Comparison of ENCODE assay signal across 23 cellular contexts in genomic region chr1:33610391-33610790, GRCh38.
"Had no signal": no experiment of that assay in that cellular context is flagged by ENCODE, and none has a peak within 500 bp of the region (broad histone marks: within the 10 kb centered on the region; RNA-seq: fewer than 3 reads in every experiment).

No MANE protein-coding gene starts in this region.

- H3K9me3 ChIP-seq: MG63, SK-N-SH had no signal

- FAIRE-seq: HTR-8/SVneo, RCC 7860 had no signal

- ATAC-seq: T-cell had no signal

- H3K27ac ChIP-seq: HL-60 had no signal

- H3K27me3 ChIP-seq: MG63 had no signal

- DNase-seq: KBM-7, MG63, NCI-H1092, NCI-H1105 treated with DMSO at 0.1 percent for 48 hours, NCI-H1417 treated with DMSO at 0.1 percent for 48 hours, NCI-H146, NCI-H1694 treated with DMSO at 0.1 percent for 48 hours, NCI-H1930, NCI-H2081, NCI-H2107, NCI-H226, NCI-H446, NCI-H510A, NCI-H526 treated with DMSO at 0.1 percent for 48 hours, NCI-H748 treated with DMSO at 0.1 percent for 48 hours, RPMI8226, SHP77, SK-N-SH, SW 1271, T-cell had no signal

- H3K4me3 ChIP-seq: MG63 had no signal

- H3K9ac ChIP-seq: SK-N-SH had no signal

- H3K36me3 ChIP-seq: MG63 had no signal
